In the genomic region with DNA sequence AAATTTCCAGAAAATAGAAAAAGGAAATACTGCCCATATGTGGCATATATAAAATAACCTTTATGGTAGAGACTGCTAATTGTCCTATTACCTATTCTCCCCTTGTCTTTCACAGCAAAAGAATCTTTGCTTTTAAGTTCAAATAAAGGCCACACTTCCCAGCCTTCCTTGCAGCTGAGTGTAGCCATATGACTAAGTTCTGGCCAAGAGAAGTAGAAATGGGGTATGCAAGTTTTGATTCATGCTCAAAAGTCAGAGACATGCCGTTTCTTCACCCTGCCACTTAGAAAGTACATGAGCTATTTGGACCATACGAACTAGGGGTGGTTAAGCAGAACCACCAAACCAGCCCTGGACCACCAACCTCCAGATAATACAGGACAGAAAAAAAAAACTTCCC, we compare ENCODE assay signal across 1 cellular context.
TF ChIP-seq lines count a peak whose summit lies in the region.

No MANE protein-coding gene starts in this region.

TF ChIP-seq in H1, 55 proteins besides CTCF, POLR2A, EP300 and RAD21:
- no peak for TF ChIP-seq RFX5 (IDR thresholded peaks at IDR 0.05; ENCODE audit: borderline replicate concordance, low read depth, low read length)
- TF ChIP-seq CBX5 (IDR thresholded peaks at IDR 0.05; ENCODE audit: low read depth, low read length): no peak
- TF ChIP-seq TAF7 (optimal IDR thresholded peaks at IDR 0.05; ENCODE audit: borderline replicate concordance, low read depth, low read length): no peak
- TF ChIP-seq CEBPB (IDR thresholded peaks at IDR 0.05; ENCODE audit: low read depth, low read length): no peak
- TF ChIP-seq BACH1 (IDR thresholded peaks at IDR 0.05; ENCODE audit: low read length): no peak
- TF ChIP-seq CBX8 (IDR thresholded peaks at IDR 0.05; ENCODE audit: borderline replicate concordance, low read depth, low read length): no peak
